ENCODE assay signal across 9 cellular contexts in the genomic region with DNA sequence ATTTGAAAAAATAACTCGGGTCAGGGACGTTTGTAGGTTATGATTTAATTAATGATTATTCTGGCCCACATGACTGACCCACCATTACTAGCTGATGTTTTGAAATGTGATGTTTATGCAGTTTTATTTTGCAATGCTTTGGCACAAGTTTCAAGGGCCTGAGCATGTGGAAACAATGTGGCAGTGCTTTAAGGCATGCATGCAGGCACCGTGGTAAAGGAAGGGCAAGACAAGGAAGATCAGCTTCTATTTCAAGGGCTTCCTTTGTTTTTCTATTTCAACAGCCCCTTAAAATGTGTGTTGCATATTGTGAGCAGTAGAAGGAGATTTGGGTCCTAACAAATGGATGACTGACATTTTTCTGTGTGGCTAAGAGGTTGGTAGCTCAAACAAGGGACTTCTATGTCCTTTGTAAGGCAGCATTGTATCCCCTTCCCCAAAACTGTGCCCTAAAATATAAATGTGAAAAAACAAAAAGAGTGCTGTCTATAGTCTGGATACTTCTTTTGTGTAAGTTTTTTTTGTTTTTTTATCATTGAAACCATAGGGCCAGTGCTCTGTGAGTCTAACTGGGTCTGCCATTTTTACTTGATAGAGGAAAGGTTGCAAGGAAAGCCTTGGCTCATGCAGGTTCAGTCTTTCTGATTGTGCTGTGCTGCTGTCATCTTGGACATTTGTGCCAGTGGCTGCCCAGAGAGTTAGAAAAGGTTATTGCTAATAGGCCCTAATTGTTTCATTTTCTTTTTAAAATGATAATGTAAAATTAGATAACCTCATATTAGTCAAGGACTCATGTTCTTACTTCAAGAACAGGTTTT.
A peak's percentile ranks its signal among the peaks of the same experiment; 100 is the strongest.
DNase-seq lines count a peak whose midpoint lies in the region; ATAC-seq and TF ChIP-seq lines count a peak whose summit lies in the region.
"Had no signal": no experiment of that assay in that cellular context is flagged by ENCODE, and none has a peak within 500 bp of the region (broad histone marks: within the 10 kb centered on the region; RNA-seq: fewer than 3 reads in every experiment).

No MANE protein-coding gene starts in this region.

- peak; percentile 67 for ATAC-seq in Right ventricle myocardium inferior

- in situ Hi-C loops in KBM-7 (cut with MboI; ENCODE audit: low pct_unique_long_range_greater_than_20kb, low sequenced_read_pairs): no loop called here

- no peak overlapping the region for H2AK5ac ChIP-seq in mesendoderm (ENCODE audit: low read length)

- peak overlapping the region; percentile 74 for H3K4me3 Mint-ChIP-seq in endothelial cell (ENCODE audit: unreplicated experiment)
- H3K4me3 Mint-ChIP-seq: CD4-positive, alpha-beta memory T cell had no signal

- H3K36me3 ChIP-seq in mesendoderm (ENCODE audit: control insufficient read depth, insufficient read depth, low read length): no peaks in the 10 kb centered on the region

- no peak overlapping the region for H4K8ac ChIP-seq in mesendoderm (ENCODE audit: low read depth, low read length)

- H3K23ac ChIP-seq in mesendoderm (ENCODE audit: low read length): no peak overlapping the region

- H2BK5ac ChIP-seq in mesendoderm (ENCODE audit: low read length): no peak overlapping the region

- no peak overlapping the region for H3K18ac ChIP-seq in mesendoderm (ENCODE audit: low read length)

- no peaks in the 10 kb centered on the region for H3K27me3 ChIP-seq in mesendoderm (ENCODE audit: insufficient read depth, low read length, poor library complexity)

- H3K27me3 Mint-ChIP-seq in endothelial cell (ENCODE audit: unreplicated experiment): peaks cover 6% of the 10 kb centered on the region

- H3K56ac ChIP-seq in mesendoderm (ENCODE audit: low read length): no peak overlapping the region

- no peak overlapping the region for H3K4me3 ChIP-seq in mesendoderm (ENCODE audit: low read length)

- H2BK120ac ChIP-seq in mesendoderm (ENCODE audit: low read depth, low read length): no peak overlapping the region

- H4K5ac ChIP-seq in mesendoderm (ENCODE audit: low read length): no peak overlapping the region

- no peaks in the 10 kb centered on the region for H3K9me3 Mint-ChIP-seq in endothelial cell (ENCODE audit: unreplicated experiment)
- H3K9me3 Mint-ChIP-seq: CD4-positive, alpha-beta memory T cell had no signal

- H3K79me1 ChIP-seq in mesendoderm (ENCODE audit: low read length): peaks cover 10% of the 10 kb centered on the region

- whole genome bisulfite sequencing in mesendoderm (ENCODE audit: extremely low coverage, insufficient coverage, low lambda C conversion rate): no CpG with 5 or more reads among the region's 3 CpGs

- H3K4me1 Mint-ChIP-seq in endothelial cell (ENCODE audit: unreplicated experiment): peaks cover 56% of the 10 kb centered on the region

- H3K36me3 Mint-ChIP-seq in endothelial cell (ENCODE audit: low read depth, unreplicated experiment): no peaks in the 10 kb centered on the region
- H3K36me3 Mint-ChIP-seq: CD4-positive, alpha-beta memory T cell had no signal

- peaks cover 23% of the 10 kb centered on the region for H3K79me2 ChIP-seq in mesendoderm (ENCODE audit: control insufficient read depth, insufficient read depth, low read length)

- no peak for DNase-seq in Right ventricle myocardium inferior (ENCODE audit: missing footprints)
- no peak for DNase-seq in cardiac septum (ENCODE audit: low spot score)
- no peak for DNase-seq in endothelial cell (ENCODE audit: low spot score)
- DNase-seq in mesendoderm: peak; percentile 16
- DNase-seq in SKM-1 (lab: John Stamatoyannopoulos, UW; ENCODE audit: unreplicated experiment): no peak
- DNase-seq in NCI-H187 treated with DMSO at 0.1 percent for 48 hours (lab: John Stamatoyannopoulos, UW): no peak
- DNase-seq in KBM-7: no peak
- no peak for DNase-seq in kidney glomerular epithelial cell (lab: John Stamatoyannopoulos, UW)
- DNase-seq: CD4-positive, alpha-beta memory T cell had no signal

- no peak overlapping the region for H3K4me2 ChIP-seq in mesendoderm (ENCODE audit: low read length)

- H3K4ac ChIP-seq in mesendoderm (ENCODE audit: low read depth, low read length): no peak overlapping the region

- intact Hi-C loops in Right ventricle myocardium inferior (cut with DNase I): no loop called here
- intact Hi-C loops in cardiac septum (cut with DNase I): no loop called here

- peak overlapping the region; percentile 96 for H3K27ac Mint-ChIP-seq in endothelial cell (ENCODE audit: unreplicated experiment)
- H3K27ac Mint-ChIP-seq: CD4-positive, alpha-beta memory T cell had no signal

- H2BK15ac ChIP-seq in mesendoderm (replicated peaks; ENCODE audit: low read depth): no peak overlapping the region

- no peak overlapping the region for H3K27ac ChIP-seq in mesendoderm (ENCODE audit: low read depth, low read length)

- H3K9ac ChIP-seq in mesendoderm (ENCODE audit: low read length): no peak overlapping the region

- TF ChIP-seq CTCF in endothelial cell (IDR thresholded peaks at IDR 0.05; ENCODE audit: unreplicated experiment): no peak

- no peaks in the 10 kb centered on the region for H3K4me1 ChIP-seq in mesendoderm (ENCODE audit: control insufficient read depth, low read depth, low read length)
